Comparison of ENCODE assay signal across 9 cellular contexts in the genomic region with DNA sequence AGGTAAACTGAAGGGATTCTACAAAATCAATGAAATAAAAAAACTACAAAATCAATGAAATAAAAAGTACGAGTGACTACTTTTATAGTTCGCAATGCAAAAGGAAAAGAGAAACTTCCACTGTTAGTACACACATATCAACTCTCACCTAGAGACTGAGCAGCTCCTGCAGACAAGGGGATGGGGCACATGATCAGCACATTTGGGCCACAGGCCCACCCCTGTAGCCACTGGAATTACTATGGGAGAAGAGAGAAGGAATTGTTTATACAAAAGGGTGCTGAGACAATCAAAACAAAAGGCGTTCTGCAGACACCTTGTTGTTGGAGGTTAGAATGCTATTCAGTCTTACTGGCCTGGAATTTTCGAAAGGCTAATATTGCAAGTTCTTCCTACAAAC.
"Had no signal": no experiment of that assay in that cellular context is flagged by ENCODE, and none has a peak within 500 bp of the region (broad histone marks: within the 10 kb centered on the region; RNA-seq: fewer than 3 reads in every experiment).

No MANE protein-coding gene starts in this region.

- H3K4me1 ChIP-seq: esophagus muscularis mucosa, sigmoid colon, testis had no signal

- H3K9me3 ChIP-seq: testis had no signal

- H3K4me3 ChIP-seq: esophagus muscularis mucosa, sigmoid colon, testis had no signal

- H3K36me3 ChIP-seq: sigmoid colon had no signal

- H3K27ac ChIP-seq: esophagus muscularis mucosa, sigmoid colon, testis had no signal

- ATAC-seq: left lobe of liver had no signal

- DNase-seq: activated CD4-positive, alpha-beta memory T cell treated with anti-CD3 and anti-CD28 coated beads, Interleukin-2, amount 10 ng/mL, durations not matched to agents 7 days and 5 days; activated gamma-delta T cell treated with Interleukin-2 at 50 U/mL for 16 hours; glutamatergic neuron; sigmoid colon; stimulated activated CD4-positive, alpha-beta T cell treated with anti-CD3 and anti-CD28 coated beads, Interleukin-12 subunit alpha, Interleukin-12 subunit beta, amount 100 ng/mL, for 4 hours; stimulated activated naive CD8-positive, alpha-beta T cell treated with anti-CD3 and anti-CD28 coated beads, Interleukin-15, amount 100 ng/mL, for 72 hours; testis had no signal

- H3K27ac Mint-ChIP-seq: activated CD4-positive, alpha-beta memory T cell treated with anti-CD3 and anti-CD28 coated beads, Interleukin-2, amount 10 ng/mL, durations not matched to agents 7 days and 5 days had no signal

- H3K27me3 ChIP-seq: esophagus muscularis mucosa, sigmoid colon, testis had no signal

- H3K27me3 Mint-ChIP-seq: activated CD4-positive, alpha-beta memory T cell treated with anti-CD3 and anti-CD28 coated beads, Interleukin-2, amount 10 ng/mL, durations not matched to agents 7 days and 5 days; stimulated activated naive CD8-positive, alpha-beta T cell treated with anti-CD3 and anti-CD28 coated beads, Interleukin-15, amount 100 ng/mL, for 72 hours had no signal

- H3K4me3 Mint-ChIP-seq: activated CD4-positive, alpha-beta memory T cell treated with anti-CD3 and anti-CD28 coated beads, Interleukin-2, amount 10 ng/mL, durations not matched to agents 7 days and 5 days had no signal
